10 cellular contexts compared by ENCODE assay signal in genomic region chr21:34635307-34635706, GRCh38. TPM values are rescaled to one million over a fixed set of nuclear protein-coding genes. Genes with fewer than 3 reads are reported as not detected.
DNase-seq lines count a peak whose midpoint lies in the region; ATAC-seq, FAIRE-seq and TF ChIP-seq lines count a peak whose summit lies in the region.
"Had no signal": no experiment of that assay in that cellular context is flagged by ENCODE, and none has a peak within 500 bp of the region (broad histone marks: within the 10 kb centered on the region; RNA-seq: fewer than 3 reads in every experiment).

No MANE protein-coding gene starts in this region.

- ATAC-seq in A549, result no peak
- no peak for ATAC-seq in HG03521 (IDR thresholded peaks at IDR 0.05; ENCODE audit: unreplicated experiment)

- H3K9me3 ChIP-seq in A549, result no peaks in the 10 kb centered on the region
- H3K9me3 ChIP-seq in esophagus muscularis mucosa, result no peaks in the 10 kb centered on the region

- WGBS in A549 (ENCODE audit: missing lambda C conversion rate), result 50% methylated on average over 3 of the region's 3 CpGs
- 84% methylated on average over 2 of the region's 3 CpGs for WGBS in esophagus muscularis mucosa

- POLR2A ChIA-PET in A549 (lab: Yijun Ruan, JAX) (no interaction called here), BJ (lab: Charles Lee) (no interaction called here)

- H3K27me3 ChIP-seq in BJ (ENCODE audit: control insufficient read depth, insufficient read depth, low read length), result peaks cover 22% of the 10 kb centered on the region
- H3K27me3 ChIP-seq in esophagus muscularis mucosa, result peaks cover 0 to 23% (median 0%) of the 10 kb centered on the region in 4 donors

- no peak for FAIRE-seq in A549 (lab: Jason Lieb, UNC)

- TF ChIP-seq EP300 in A549 (IDR thresholded peaks at IDR 0.05), result no peak
- no peak for TF ChIP-seq EP300 in esophagus muscularis mucosa (IDR thresholded peaks at IDR 0.05)

- no peak overlapping the region for H3K4me2 ChIP-seq in A549

- intact Hi-C loops in esophagus muscularis mucosa (cut with DNase I), result no loop called here
- intact Hi-C loops in posterior cingulate gyrus (cut with DNase I), result no loop called here

- H3K27ac ChIP-seq in A549 (no peak overlapping the region), esophagus muscularis mucosa (replicated peaks in 1 of 4) (no peak overlapping the region)

- H3K36me3 ChIP-seq in BJ (ENCODE audit: control insufficient read depth, insufficient read depth, low read length) (no peaks in the 10 kb centered on the region), esophagus muscularis mucosa (no peaks in the 10 kb centered on the region)

- TF ChIP-seq CTCF in A549 (IDR thresholded peaks at IDR 0.05) (peak; percentile 14; the same call in 1 of the 3 replicates), BJ (IDR thresholded peaks at IDR 0.05; ENCODE audit: insufficient read depth, low read depth, low read length) (peak; percentile 28; the same call in 1 of the 2 replicates), esophagus muscularis mucosa (IDR thresholded peaks at IDR 0.05) (peak in 2 of 3 experiments; percentile 11 to 29)

- no peak for TF ChIP-seq RAD21 in A549 (conservative IDR thresholded peaks at IDR 0.05 in 1 of 2, IDR thresholded peaks at IDR 0.05 in 1 of 2)

- H3K4me1 ChIP-seq in A549 (no peaks in the 10 kb centered on the region), esophagus muscularis mucosa (no peaks in the 10 kb centered on the region)

- H3K4me3 ChIP-seq in A549 (no peak overlapping the region), BJ (ENCODE audit: low read depth, low read length) (no peak overlapping the region), esophagus muscularis mucosa (no peak overlapping the region)

- CTCF ChIA-PET in A549 (lab: Yijun Ruan, JAX) (interaction anchor here (1.1 to 1.2 kb wide), 2 partner anchors 8 to 287 kb away, joined by 3 read pairs; no protein-coding TSS in a partner anchor), BJ (lab: Yijun Ruan, JAX) (no interaction called here)

- no peak for TF ChIP-seq POLR2A in A549 (IDR thresholded peaks at IDR 0.05; ENCODE audit: low read length)
- no peak for TF ChIP-seq POLR2A in esophagus muscularis mucosa (IDR thresholded peaks at IDR 0.05; ENCODE audit: low read depth)

- peak in 1 of 2 experiments; percentile 5 for DNase-seq in A549 (ENCODE audit: low read depth in 1 of 2, low spot score in 1 of 2)
- no peak for DNase-seq in BJ (ENCODE audit: low read depth)
- DNase-seq in NAMALWA (ENCODE audit: low spot score), result peak; percentile 40
- DNase-seq in esophagus muscularis mucosa (ENCODE audit: extremely low spot score), result no peak
- no peak for DNase-seq in posterior cingulate gyrus
- DNase-seq in DMS79 treated with DMSO at 0.1 percent for 48 hours (lab: John Stamatoyannopoulos, UW), result no peak
- no peak for DNase-seq in HuH-7 (ENCODE audit: low spot score)
- DNase-seq: HCEC 1CT, NCI-H526 treated with DMSO at 0.1 percent for 48 hours had no signal

TF ChIP-seq in A549, 52 proteins besides CTCF, POLR2A, EP300 and RAD21:
- TF ChIP-seq NFE2L2 (conservative IDR thresholded peaks at IDR 0.05; ENCODE audit: low read length) (no peak), ELK1 (IDR thresholded peaks at IDR 0.05; ENCODE audit: low read depth, low read length) (no peak), CBX8 (IDR thresholded peaks at IDR 0.05) (no peak), NPAS2 (CRISPR knock-in tag; IDR thresholded peaks at IDR 0.05; ENCODE audit: borderline replicate concordance) (no peak), ATOH8 (CRISPR knock-in tag; IDR thresholded peaks at IDR 0.05; ENCODE audit: low read depth) (no peak), EHMT2 (IDR thresholded peaks at IDR 0.05; ENCODE audit: low read depth) (no peak), SREBF2 (IDR thresholded peaks at IDR 0.05) (no peak), HDAC2 (IDR thresholded peaks at IDR 0.05) (no peak), HOXB13 (CRISPR knock-in tag; IDR thresholded peaks at IDR 0.05; ENCODE audit: low read depth) (no peak), HOXB5 (CRISPR knock-in tag; IDR thresholded peaks at IDR 0.05) (no peak), EHF (CRISPR knock-in tag; IDR thresholded peaks at IDR 0.05) (no peak), MAX (IDR thresholded peaks at IDR 0.05) (no peak), REST (IDR thresholded peaks at IDR 0.05) (no peak)
TF ChIP-seq in A549: peak in this region for 0.

RNA-seq across cellular contexts. Expression of gene RCAN1, which starts 20.4 kb away (rescaled TPM):
- polyA plus RNA-seq in A549 (2011; rRNA removed) (9.8 and 10.2 TPM in 2 replicates), A549 (2017; fragmentation: RNase III; extraction: RNeasy Plus Mini Kit Qiagen cat#74134 plus additional on column Dnase treatment) (11.8 to 12.8 TPM (median 11.9 TPM) in 3 replicates), BJ (2011; rRNA removed) (56.2 and 91.8 TPM in 2 replicates)
- 3.4 and 4.4 TPM in 2 replicates for polyA plus RNA-seq in A549 (2012; cell fraction: cytosol; rRNA removed)
- polyA plus RNA-seq in A549 (2012; cell fraction: nucleus; rRNA removed), result 3.5 and 5.2 TPM in 2 replicates
- 8.8 and 10.1 TPM in 2 replicates for polyA minus RNA-seq in A549 (2011; rRNA and poly(A)+ RNA removed)
- 51.5 and 70.0 TPM in 2 replicates for polyA minus RNA-seq in BJ (2011; rRNA and poly(A)+ RNA removed)
- total RNA-seq in esophagus muscularis mucosa, result 10 to 100 TPM; 32.4 to 58.8 (median 37.9) TPM

RNA-seq across cellular contexts. Expression of gene CLIC6, which starts 33.5 kb away (rescaled TPM):
- polyA plus RNA-seq in A549 (2011; rRNA removed) (0.01 and 0.04 TPM in 2 replicates), A549 (2017; fragmentation: RNase III; extraction: RNeasy Plus Mini Kit Qiagen cat#74134 plus additional on column Dnase treatment) (0.04 to 0.08 TPM (median 0.07 TPM) in 3 replicates), BJ (2011; rRNA removed) (0.02 and 0.04 TPM in 2 replicates)
- 0.01 TPM in 2 replicates for polyA plus RNA-seq in A549 (2012; cell fraction: cytosol; rRNA removed)
- polyA plus RNA-seq in A549 (2012; cell fraction: nucleus; rRNA removed), result not detected in 2 replicates
- not detected in 2 replicates for polyA minus RNA-seq in A549 (2011; rRNA and poly(A)+ RNA removed)
- not detected in 2 replicates for polyA minus RNA-seq in BJ (2011; rRNA and poly(A)+ RNA removed)
- total RNA-seq in esophagus muscularis mucosa, result 1 to 10 TPM in 1 of 4 donors, under 1 TPM in 3; under 0.01 to 1.9 (median 0.39) TPM
